3 cellular contexts compared by ENCODE assay signal in the genomic region with DNA sequence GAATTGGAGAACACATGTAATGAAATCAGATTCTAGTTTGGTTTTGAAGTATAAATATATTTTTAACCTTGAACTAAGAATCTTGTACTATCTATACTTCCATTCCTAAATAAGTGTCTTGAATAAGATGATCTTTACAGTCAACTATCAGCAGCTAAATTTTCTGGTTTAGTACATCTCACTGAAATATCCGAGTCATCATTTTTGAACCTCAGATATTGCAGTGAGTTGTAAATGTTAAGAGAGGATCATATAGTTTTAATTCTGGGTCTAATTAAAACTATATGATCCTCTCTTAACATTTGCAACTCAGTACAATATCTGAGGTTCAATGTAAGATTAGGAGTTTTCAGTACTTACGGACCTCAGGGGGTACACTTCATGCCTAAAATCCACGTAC.
TF ChIP-seq lines count a peak whose summit lies in the region.

No MANE protein-coding gene starts in this region.

TF ChIP-seq in A549, 52 proteins besides CTCF, POLR2A, EP300 and RAD21:
- TF ChIP-seq FOXS1 (CRISPR knock-in tag; IDR thresholded peaks at IDR 0.05) = no peak
- peak; percentile 60 for TF ChIP-seq MAFK (IDR thresholded peaks at IDR 0.05; ENCODE audit: partially characterized antibody)
- no peak for TF ChIP-seq CHD2 (IDR thresholded peaks at IDR 0.05; ENCODE audit: low read length, partially characterized antibody)
- TF ChIP-seq ESRRA (IDR thresholded peaks at IDR 0.05; ENCODE audit: borderline replicate concordance, low read length) = no peak

TF ChIP-seq in IMR-90, 13 proteins besides CTCF, POLR2A, EP300 and RAD21:
- peak; percentile 97 for TF ChIP-seq MAFK (IDR thresholded peaks at IDR 0.05; ENCODE audit: low read depth, low read length)
- TF ChIP-seq, protein P1, sequence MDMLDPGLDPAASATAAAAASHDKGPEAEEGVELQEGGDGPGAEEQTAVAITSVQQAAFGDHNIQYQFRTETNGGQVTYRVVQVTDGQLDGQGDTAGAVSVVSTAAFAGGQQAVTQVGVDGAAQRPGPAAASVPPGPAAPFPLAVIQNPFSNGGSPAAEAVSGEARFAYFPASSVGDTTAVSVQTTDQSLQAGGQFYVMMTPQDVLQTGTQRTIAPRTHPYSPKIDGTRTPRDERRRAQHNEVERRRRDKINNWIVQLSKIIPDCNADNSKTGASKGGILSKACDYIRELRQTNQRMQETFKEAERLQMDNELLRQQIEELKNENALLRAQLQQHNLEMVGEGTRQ (IDR thresholded peaks at IDR 0.05; ENCODE audit: low read depth, low read length) = no peak

TF ChIP-seq in H1, 55 proteins besides CTCF, POLR2A, EP300 and RAD21:
- TF ChIP-seq MAFK (IDR thresholded peaks at IDR 0.05; ENCODE audit: low read depth, low read length) (peak; percentile 62; the same call in 1 of the 2 replicates), CTBP2 (IDR thresholded peaks at IDR 0.05; ENCODE audit: borderline replicate concordance, insufficient read depth, insufficient read length, low read length) (no peak)
